1 cellular context compared by ENCODE assay signal in the genomic region with DNA sequence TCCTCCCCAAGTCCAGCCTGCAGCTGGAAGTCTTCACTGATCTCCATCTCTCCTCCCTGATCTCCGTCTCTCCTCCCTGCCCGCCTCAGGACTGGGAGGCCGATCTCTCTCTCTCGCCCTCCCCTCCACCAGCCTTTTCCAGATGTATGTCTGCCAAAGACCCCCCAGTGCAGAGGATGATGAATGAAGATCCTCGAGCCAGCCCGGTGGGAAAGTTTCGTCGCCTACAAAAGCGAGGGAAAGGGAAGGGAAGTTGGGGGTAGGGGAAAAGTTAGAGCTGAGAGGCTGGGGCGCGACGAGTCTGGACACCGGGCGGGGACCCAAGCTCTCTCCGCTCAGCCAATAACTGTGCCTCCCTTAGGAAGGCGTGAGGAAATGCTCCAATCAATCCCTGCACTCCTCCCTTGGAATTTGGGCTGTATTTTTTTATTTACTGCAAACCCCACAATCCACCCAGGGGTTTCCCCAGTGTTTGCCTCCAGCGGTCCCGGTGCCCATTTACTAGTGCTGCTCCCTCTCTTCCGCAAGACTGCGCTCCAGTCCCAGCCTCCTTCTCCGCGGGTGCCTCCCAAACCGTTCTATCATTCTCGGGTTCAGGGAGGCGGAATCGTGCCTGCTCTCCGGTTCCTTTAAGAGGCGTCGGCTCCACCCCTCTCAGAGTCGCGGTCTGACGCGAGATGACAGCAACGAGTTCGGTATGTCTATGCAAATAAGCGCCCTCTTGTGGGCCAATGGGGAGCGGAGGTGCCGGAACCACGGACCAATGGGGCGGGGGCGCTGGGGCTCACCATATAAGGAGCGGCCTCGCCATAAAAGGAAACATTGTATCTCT.
TF ChIP-seq lines count a peak whose summit lies in the region.

TSS of gene SRF (plus strand) at position 818 of the 832 bp plus-strand sequence. CDS start 388 bp downstream, outside the sequence.

TF ChIP-seq in GM23338, 12 proteins besides CTCF, POLR2A, EP300 and RAD21 (continued from another document):
- TF ChIP-seq, protein P1, sequence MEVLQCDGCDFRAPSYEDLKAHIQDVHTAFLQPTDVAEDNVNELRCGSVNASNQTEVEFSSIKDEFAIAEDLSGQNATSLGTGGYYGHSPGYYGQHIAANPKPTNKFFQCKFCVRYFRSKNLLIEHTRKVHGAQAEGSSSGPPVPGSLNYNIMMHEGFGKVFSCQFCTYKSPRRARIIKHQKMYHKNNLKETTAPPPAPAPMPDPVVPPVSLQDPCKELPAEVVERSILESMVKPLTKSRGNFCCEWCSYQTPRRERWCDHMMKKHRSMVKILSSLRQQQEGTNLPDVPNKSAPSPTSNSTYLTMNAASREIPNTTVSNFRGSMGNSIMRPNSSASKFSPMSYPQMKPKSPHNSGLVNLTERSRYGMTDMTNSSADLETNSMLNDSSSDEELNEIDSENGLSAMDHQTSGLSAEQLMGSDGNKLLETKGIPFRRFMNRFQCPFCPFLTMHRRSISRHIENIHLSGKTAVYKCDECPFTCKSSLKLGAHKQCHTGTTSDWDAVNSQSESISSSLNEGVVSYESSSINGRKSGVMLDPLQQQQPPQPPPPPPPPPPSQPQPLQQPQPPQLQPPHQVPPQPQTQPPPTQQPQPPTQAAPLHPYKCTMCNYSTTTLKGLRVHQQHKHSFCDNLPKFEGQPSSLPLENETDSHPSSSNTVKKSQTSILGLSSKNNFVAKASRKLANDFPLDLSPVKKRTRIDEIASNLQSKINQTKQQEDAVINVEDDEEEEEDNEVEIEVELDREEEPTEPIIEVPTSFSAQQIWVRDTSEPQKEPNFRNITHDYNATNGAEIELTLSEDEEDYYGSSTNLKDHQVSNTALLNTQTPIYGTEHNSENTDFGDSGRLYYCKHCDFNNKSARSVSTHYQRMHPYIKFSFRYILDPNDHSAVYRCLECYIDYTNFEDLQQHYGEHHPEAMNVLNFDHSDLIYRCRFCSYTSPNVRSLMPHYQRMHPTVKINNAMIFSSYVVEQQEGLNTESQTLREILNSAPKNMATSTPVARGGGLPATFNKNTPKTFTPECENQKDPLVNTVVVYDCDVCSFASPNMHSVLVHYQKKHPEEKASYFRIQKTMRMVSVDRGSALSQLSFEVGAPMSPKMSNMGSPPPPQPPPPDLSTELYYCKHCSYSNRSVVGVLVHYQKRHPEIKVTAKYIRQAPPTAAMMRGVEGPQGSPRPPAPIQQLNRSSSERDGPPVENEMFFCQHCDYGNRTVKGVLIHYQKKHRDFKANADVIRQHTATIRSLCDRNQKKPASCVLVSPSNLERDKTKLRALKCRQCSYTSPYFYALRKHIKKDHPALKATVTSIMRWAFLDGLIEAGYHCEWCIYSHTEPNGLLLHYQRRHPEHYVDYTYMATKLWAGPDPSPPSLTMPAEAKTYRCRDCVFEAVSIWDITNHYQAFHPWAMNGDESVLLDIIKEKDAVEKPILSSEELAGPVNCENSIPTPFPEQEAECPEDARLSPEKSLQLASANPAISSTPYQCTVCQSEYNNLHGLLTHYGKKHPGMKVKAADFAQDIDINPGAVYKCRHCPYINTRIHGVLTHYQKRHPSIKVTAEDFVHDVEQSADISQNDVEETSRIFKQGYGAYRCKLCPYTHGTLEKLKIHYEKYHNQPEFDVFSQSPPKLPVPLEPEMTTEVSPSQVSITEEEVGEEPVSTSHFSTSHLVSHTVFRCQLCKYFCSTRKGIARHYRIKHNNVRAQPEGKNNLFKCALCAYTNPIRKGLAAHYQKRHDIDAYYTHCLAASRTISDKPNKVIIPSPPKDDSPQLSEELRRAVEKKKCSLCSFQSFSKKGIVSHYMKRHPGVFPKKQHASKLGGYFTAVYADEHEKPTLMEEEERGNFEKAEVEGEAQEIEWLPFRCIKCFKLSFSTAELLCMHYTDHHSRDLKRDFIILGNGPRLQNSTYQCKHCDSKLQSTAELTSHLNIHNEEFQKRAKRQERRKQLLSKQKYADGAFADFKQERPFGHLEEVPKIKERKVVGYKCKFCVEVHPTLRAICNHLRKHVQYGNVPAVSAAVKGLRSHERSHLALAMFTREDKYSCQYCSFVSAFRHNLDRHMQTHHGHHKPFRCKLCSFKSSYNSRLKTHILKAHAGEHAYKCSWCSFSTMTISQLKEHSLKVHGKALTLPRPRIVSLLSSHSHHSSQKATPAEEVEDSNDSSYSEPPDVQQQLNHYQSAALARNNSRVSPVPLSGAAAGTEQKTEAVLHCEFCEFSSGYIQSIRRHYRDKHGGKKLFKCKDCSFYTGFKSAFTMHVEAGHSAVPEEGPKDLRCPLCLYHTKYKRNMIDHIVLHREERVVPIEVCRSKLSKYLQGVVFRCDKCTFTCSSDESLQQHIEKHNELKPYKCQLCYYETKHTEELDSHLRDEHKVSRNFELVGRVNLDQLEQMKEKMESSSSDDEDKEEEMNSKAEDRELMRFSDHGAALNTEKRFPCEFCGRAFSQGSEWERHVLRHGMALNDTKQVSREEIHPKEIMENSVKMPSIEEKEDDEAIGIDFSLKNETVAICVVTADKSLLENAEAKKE (CRISPR knock-in tag; IDR thresholded peaks at IDR 0.05): no peak
- TF ChIP-seq CREB1 (CRISPR knock-in tag; IDR thresholded peaks at IDR 0.05; ENCODE audit: low read depth): peak; percentile 78
TF ChIP-seq in GM23338: peak in this region for 2.
